Comparison of ENCODE assay signal across 8 cellular contexts in the genomic region with DNA sequence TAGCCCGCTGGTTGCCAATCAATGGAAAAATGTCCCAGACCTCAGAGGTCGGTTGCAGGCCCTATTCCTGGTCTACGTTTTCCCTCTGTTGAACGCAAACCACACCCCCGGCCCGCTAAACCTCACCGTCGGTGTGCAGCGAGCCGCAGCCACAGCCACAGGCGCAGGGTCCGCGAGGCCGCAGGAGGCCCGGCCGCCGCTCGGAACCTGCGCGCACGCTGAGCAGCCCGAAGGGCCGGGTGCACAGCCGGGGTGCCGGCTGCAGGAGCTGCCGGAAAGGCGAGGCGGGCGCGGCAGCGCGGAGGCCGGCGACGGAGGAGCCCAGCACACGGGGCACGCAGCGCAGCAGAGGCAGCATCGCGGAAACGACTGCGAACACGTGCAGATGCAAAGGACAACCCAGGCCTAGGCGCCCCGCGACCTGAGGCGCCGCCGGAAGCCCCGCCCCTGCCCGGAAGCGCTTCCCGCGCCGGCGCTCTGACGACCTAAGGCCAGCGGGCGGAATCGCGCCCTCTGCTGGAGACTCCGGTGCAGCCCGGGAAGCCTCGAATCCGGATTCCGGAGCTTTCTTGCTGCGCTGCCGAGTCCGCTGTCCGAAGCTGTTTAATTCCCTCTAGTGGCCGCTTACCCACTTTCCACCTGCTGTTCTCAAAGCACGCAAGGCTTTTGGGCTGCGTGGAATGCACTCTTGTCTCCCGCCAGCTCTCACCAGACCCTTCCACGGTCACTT. TPM values are rescaled to one million over a fixed set of nuclear protein-coding genes. Genes with fewer than 3 reads are reported as not detected.
DNase-seq lines count a peak whose midpoint lies in the region; ATAC-seq and TF ChIP-seq lines count a peak whose summit lies in the region.

A gene with protein sequence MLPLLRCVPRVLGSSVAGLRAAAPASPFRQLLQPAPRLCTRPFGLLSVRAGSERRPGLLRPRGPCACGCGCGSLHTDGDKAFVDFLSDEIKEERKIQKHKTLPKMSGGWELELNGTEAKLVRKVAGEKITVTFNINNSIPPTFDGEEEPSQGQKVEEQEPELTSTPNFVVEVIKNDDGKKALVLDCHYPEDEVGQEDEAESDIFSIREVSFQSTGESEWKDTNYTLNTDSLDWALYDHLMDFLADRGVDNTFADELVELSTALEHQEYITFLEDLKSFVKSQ (minus strand): TSS at position 440 of the 730 bp plus-strand sequence. CDS start 82 bp downstream, at position 358.

- peak; percentile 90 for TF ChIP-seq CTCF in WTC11 (IDR thresholded peaks at IDR 0.05)
- TF ChIP-seq CTCF in cardiac fibroblast (IDR thresholded peaks at IDR 0.05; ENCODE audit: low read depth, low read length), result peak; percentile 86

- CTCF ChIA-PET in WTC11 (lab: Charles Lee), result interaction anchor here (0.6 to 3.3 kb wide), 33 partner anchors 9 to 1274 kb away, joined by 3 to 31 read pairs (median 4); a partner anchor contains a TSS

- peak; percentile 60 for ATAC-seq in GM18870 (IDR thresholded peaks at IDR 0.05; ENCODE audit: unreplicated experiment)
- ATAC-seq in HG03135 (IDR thresholded peaks at IDR 0.05; ENCODE audit: unreplicated experiment), result peak; percentile 71
- ATAC-seq in WTC11, result peak; percentile 91

- no peaks in the 10 kb centered on the region for H3K27me3 Mint-ChIP-seq in WTC11 (ENCODE audit: low read depth)

- peak within 1 kb of the TSS; percentile 69 to 80 for H3K4me3 ChIP-seq in cardiac fibroblast (replicated peaks in 1 of 2; ENCODE audit: low read depth in 2 of 2, low read length in 2 of 2)

- peak within 1 kb of the TSS; percentile 88 for H3K4me3 Mint-ChIP-seq in WTC11

- peak; percentile 96 for DNase-seq in AG08396 (ENCODE audit: low spot score)
- DNase-seq in NCI-H226, result peak; percentile 80
- DNase-seq in WTC11 (ENCODE audit: low spot score), result peak; percentile 96
- peak; percentile 94 to 95 for DNase-seq in cardiac fibroblast (ENCODE audit: low read depth in 2 of 2)
- peak; percentile 95 for DNase-seq in inferior parietal cortex (ENCODE audit: extremely low spot score)
- peak; percentile 78 to 88 for DNase-seq in stimulated activated CD4-positive, alpha-beta T cell treated with anti-CD3 and anti-CD28 coated beads, Interleukin-12 subunit alpha, Interleukin-12 subunit beta, amount 100 ng/mL, for 24 hours (ENCODE audit: low read depth in 2 of 2)

- POLR2A ChIA-PET in WTC11 (lab: Charles Lee), result interaction anchor here (0.5 to 1.0 kb wide), 3 partner anchors 15 to 30 kb away, joined by 4 to 10 read pairs (median 5); a partner anchor contains a TSS

- peaks cover 20% of the 10 kb centered on the region for H3K4me1 Mint-ChIP-seq in WTC11

- H3K36me3 Mint-ChIP-seq in WTC11, result peaks cover 53% of the 10 kb centered on the region

- no peaks in the 10 kb centered on the region for H3K9me3 Mint-ChIP-seq in WTC11

- H3K27ac Mint-ChIP-seq in WTC11, result peak within 1 kb of the TSS; percentile 89

TF ChIP-seq in WTC11, 78 proteins besides CTCF, POLR2A, EP300 and RAD21 (continues in another document):
- TF ChIP-seq, protein P1, sequence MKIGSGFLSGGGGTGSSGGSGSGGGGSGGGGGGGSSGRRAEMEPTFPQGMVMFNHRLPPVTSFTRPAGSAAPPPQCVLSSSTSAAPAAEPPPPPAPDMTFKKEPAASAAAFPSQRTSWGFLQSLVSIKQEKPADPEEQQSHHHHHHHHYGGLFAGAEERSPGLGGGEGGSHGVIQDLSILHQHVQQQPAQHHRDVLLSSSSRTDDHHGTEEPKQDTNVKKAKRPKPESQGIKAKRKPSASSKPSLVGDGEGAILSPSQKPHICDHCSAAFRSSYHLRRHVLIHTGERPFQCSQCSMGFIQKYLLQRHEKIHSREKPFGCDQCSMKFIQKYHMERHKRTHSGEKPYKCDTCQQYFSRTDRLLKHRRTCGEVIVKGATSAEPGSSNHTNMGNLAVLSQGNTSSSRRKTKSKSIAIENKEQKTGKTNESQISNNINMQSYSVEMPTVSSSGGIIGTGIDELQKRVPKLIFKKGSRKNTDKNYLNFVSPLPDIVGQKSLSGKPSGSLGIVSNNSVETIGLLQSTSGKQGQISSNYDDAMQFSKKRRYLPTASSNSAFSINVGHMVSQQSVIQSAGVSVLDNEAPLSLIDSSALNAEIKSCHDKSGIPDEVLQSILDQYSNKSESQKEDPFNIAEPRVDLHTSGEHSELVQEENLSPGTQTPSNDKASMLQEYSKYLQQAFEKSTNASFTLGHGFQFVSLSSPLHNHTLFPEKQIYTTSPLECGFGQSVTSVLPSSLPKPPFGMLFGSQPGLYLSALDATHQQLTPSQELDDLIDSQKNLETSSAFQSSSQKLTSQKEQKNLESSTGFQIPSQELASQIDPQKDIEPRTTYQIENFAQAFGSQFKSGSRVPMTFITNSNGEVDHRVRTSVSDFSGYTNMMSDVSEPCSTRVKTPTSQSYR (CRISPR knock-in tag; IDR thresholded peaks at IDR 0.05), result no peak
- TF ChIP-seq KAT7 (CRISPR knock-in tag; IDR thresholded peaks at IDR 0.05; ENCODE audit: borderline replicate concordance), result 0 out of 2 replicates have a peak, but pooled peaks have one; percentile 52
- TF ChIP-seq, protein P2, sequence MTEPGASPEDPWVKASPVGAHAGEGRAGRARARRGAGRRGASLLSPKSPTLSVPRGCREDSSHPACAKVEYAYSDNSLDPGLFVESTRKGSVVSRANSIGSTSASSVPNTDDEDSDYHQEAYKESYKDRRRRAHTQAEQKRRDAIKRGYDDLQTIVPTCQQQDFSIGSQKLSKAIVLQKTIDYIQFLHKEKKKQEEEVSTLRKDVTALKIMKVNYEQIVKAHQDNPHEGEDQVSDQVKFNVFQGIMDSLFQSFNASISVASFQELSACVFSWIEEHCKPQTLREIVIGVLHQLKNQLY (CRISPR knock-in tag; IDR thresholded peaks at IDR 0.05), result peak; percentile 92; the same call in 1 of the 2 replicates
- no peak for TF ChIP-seq HMGA2 (CRISPR knock-in tag; IDR thresholded peaks at IDR 0.05)
- TF ChIP-seq, protein P3, sequence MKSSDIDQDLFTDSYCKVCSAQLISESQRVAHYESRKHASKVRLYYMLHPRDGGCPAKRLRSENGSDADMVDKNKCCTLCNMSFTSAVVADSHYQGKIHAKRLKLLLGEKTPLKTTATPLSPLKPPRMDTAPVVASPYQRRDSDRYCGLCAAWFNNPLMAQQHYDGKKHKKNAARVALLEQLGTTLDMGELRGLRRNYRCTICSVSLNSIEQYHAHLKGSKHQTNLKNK (CRISPR knock-in tag; IDR thresholded peaks at IDR 0.05), result no peak
- TF ChIP-seq, protein P4, sequence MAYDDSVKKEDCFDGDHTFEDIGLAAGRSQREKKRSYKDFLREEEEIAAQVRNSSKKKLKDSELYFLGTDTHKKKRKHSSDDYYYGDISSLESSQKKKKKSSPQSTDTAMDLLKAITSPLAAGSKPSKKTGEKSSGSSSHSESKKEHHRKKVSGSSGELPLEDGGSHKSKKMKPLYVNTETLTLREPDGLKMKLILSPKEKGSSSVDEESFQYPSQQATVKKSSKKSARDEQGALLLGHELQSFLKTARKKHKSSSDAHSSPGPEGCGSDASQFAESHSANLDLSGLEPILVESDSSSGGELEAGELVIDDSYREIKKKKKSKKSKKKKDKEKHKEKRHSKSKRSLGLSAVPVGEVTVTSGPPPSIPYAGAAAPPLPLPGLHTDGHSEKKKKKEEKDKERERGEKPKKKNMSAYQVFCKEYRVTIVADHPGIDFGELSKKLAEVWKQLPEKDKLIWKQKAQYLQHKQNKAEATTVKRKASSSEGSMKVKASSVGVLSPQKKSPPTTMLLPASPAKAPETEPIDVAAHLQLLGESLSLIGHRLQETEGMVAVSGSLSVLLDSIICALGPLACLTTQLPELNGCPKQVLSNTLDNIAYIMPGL (CRISPR knock-in tag; IDR thresholded peaks at IDR 0.05), result peak; percentile 95
- TF ChIP-seq NFYB (CRISPR knock-in tag; conservative IDR thresholded peaks at IDR 0.05; ENCODE audit: low read depth), result 0 out of 2 replicates have a peak, but pooled peaks have one; percentile 17
- TF ChIP-seq ZNF671 (CRISPR knock-in tag; IDR thresholded peaks at IDR 0.05), result no peak
- TF ChIP-seq ZNF263 (CRISPR knock-in tag; IDR thresholded peaks at IDR 0.05; ENCODE audit: low read depth), result no peak
- no peak for TF ChIP-seq PRRX2 (CRISPR knock-in tag; IDR thresholded peaks at IDR 0.05)
- TF ChIP-seq EMX1 (CRISPR knock-in tag; IDR thresholded peaks at IDR 0.05), result no peak
- peak; percentile 71; the same call in 1 of the 2 replicates for TF ChIP-seq RELA (CRISPR knock-in tag; IDR thresholded peaks at IDR 0.05; ENCODE audit: borderline replicate concordance)
- TF ChIP-seq ETV6 (CRISPR knock-in tag; IDR thresholded peaks at IDR 0.05), result peak; percentile 82
- TF ChIP-seq CBFB (CRISPR knock-in tag; IDR thresholded peaks at IDR 0.05; ENCODE audit: low read depth), result 0 out of 2 replicates have a peak, but pooled peaks have one; percentile 21
- no peak; the same call in 1 of the 2 replicates for TF ChIP-seq TP53 (CRISPR knock-in tag; IDR thresholded peaks at IDR 0.05)
- TF ChIP-seq, protein P5, sequence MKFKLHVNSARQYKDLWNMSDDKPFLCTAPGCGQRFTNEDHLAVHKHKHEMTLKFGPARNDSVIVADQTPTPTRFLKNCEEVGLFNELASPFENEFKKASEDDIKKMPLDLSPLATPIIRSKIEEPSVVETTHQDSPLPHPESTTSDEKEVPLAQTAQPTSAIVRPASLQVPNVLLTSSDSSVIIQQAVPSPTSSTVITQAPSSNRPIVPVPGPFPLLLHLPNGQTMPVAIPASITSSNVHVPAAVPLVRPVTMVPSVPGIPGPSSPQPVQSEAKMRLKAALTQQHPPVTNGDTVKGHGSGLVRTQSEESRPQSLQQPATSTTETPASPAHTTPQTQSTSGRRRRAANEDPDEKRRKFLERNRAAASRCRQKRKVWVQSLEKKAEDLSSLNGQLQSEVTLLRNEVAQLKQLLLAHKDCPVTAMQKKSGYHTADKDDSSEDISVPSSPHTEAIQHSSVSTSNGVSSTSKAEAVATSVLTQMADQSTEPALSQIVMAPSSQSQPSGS (CRISPR knock-in tag; IDR thresholded peaks at IDR 0.05; ENCODE audit: borderline replicate concordance, low read depth), result no peak
- TF ChIP-seq, protein P6, sequence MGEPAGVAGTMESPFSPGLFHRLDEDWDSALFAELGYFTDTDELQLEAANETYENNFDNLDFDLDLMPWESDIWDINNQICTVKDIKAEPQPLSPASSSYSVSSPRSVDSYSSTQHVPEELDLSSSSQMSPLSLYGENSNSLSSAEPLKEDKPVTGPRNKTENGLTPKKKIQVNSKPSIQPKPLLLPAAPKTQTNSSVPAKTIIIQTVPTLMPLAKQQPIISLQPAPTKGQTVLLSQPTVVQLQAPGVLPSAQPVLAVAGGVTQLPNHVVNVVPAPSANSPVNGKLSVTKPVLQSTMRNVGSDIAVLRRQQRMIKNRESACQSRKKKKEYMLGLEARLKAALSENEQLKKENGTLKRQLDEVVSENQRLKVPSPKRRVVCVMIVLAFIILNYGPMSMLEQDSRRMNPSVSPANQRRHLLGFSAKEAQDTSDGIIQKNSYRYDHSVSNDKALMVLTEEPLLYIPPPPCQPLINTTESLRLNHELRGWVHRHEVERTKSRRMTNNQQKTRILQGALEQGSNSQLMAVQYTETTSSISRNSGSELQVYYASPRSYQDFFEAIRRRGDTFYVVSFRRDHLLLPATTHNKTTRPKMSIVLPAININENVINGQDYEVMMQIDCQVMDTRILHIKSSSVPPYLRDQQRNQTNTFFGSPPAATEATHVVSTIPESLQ (CRISPR knock-in tag; IDR thresholded peaks at IDR 0.05), result no peak
- TF ChIP-seq CREM (CRISPR knock-in tag; IDR thresholded peaks at IDR 0.05), result peak; percentile 72

RNA-seq across cellular contexts. Expression of the gene that starts here (rescaled TPM):
- 377 to 429 TPM (median 382 TPM) in 3 replicates for total RNA-seq in WTC11 (2021)

Comparison
In these comparisons a context has a peak if more than half of its experiments do, and no peak if none do; other contexts are left out.
1. Peak in every context shown above with its lines: DNase-seq, ATAC-seq and H3K4me3 ChIP-seq.